In the genomic region with DNA sequence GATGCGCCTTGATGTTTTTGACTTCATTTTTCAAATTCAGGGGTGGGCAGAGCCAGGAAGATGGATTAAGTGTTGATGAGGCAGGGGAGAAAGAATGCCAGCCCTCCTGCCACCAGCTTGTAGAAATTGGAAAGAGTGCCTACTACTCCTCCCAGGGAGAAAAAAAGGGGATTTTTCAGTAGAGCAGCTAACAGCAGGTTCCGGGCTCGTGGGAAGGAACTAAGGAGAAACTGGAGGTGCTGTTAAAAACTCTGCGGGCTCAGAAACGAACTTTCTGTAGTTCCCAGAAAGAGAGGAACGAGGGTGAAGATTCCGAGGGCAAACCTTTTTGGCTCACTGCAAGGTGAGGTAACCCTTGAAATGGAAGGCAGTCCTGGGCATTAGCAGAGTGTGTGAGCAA, we compare ENCODE assay signal across 1 cellular context.
TF ChIP-seq lines count a peak whose summit lies in the region.

No MANE protein-coding gene starts in this region.

TF ChIP-seq in A549, 52 proteins besides CTCF, POLR2A, EP300 and RAD21 (continued from another document):
- TF ChIP-seq, protein P1, sequence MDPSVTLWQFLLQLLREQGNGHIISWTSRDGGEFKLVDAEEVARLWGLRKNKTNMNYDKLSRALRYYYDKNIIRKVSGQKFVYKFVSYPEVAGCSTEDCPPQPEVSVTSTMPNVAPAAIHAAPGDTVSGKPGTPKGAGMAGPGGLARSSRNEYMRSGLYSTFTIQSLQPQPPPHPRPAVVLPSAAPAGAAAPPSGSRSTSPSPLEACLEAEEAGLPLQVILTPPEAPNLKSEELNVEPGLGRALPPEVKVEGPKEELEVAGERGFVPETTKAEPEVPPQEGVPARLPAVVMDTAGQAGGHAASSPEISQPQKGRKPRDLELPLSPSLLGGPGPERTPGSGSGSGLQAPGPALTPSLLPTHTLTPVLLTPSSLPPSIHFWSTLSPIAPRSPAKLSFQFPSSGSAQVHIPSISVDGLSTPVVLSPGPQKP (IDR thresholded peaks at IDR 0.05; ENCODE audit: low read depth, low read length): no peak
- TF ChIP-seq POLR2AphosphoS2 (conservative IDR thresholded peaks at IDR 0.05; ENCODE audit: low read length) (no peak), CBX2 (IDR thresholded peaks at IDR 0.05; ENCODE audit: borderline replicate concordance, low read depth) (no peak)
